In the genomic region with DNA sequence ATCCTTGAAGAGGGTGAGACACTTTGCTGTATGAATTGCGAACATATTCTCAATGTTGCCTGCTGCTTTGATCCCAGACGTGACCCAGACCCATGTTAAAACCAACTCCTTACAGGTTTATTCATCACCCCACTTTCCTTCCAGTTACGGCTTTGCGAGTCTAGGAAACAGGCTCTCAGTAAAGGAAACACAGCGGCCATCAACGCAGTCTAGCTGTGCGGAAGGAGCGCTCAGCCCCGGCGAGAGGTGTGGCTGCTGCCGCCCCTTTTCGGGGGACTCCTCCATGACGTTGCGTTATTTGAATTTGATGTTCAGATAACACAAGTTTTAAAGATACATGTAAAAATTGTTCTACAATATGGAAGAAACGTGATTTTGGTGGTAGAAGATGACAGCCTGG, we compare ENCODE assay signal across 9 cellular contexts.
"Had no signal": no experiment of that assay in that cellular context is flagged by ENCODE, and none has a peak within 500 bp of the region (broad histone marks: within the 10 kb centered on the region; RNA-seq: fewer than 3 reads in every experiment).

No MANE protein-coding gene starts in this region.

- H3K27ac Mint-ChIP-seq: HFFc6 had no signal

- DNase-seq: GOT3, H9, HCEC 1CT, HFFc6, KG1 had no signal

- ATAC-seq: HepG2, K562 had no signal

- H3K4me3 Mint-ChIP-seq: H9, HFFc6 had no signal

- H3K4me3 ChIP-seq: K562 had no signal

- H3K9me3 Mint-ChIP-seq: HFFc6 had no signal

- H3K27ac ChIP-seq: HL-60 had no signal

- FAIRE-seq: H54, HepG2, K562 had no signal
